Comparison of ENCODE assay signal across 19 cellular contexts in the genomic region with DNA sequence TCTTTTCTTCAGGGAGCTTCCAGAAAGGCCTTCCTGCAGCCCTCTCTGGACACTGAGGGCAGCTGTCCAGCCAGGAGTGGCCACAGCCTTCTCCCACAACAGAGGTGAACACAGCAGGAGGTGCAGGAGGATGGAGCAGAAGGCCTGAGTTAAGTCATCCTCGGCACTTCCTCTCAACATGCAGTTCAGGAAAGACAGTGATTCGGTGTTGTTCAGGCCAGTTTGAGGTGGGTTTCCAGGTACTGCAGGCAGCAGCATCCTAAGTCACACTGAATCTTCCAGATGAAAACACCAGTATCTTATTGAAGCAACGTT.
DNase-seq lines count a peak whose midpoint lies in the region; ATAC-seq and TF ChIP-seq lines count a peak whose summit lies in the region.
"Had no signal": no experiment of that assay in that cellular context is flagged by ENCODE, and none has a peak within 500 bp of the region (broad histone marks: within the 10 kb centered on the region; RNA-seq: fewer than 3 reads in every experiment).

No MANE protein-coding gene starts in this region.

- H3K9me3 Mint-ChIP-seq in WTC11 (no peaks in the 10 kb centered on the region), neural crest cell (no peaks in the 10 kb centered on the region)
- H3K9me3 Mint-ChIP-seq: CD14-positive monocyte had no signal

- H3K27me3 Mint-ChIP-seq in WTC11 (ENCODE audit: low read depth) (no peaks in the 10 kb centered on the region), neural crest cell (ENCODE audit: low read depth) (no peaks in the 10 kb centered on the region)

- H3K36me3 Mint-ChIP-seq in WTC11 (no peaks in the 10 kb centered on the region), neural crest cell (ENCODE audit: low read depth) (no peaks in the 10 kb centered on the region)
- H3K36me3 Mint-ChIP-seq: CD14-positive monocyte; CD4-positive, alpha-beta memory T cell had no signal

- no peak for ATAC-seq in WTC11
- no peak for ATAC-seq in GM21786 (IDR thresholded peaks at IDR 0.05; ENCODE audit: unreplicated experiment)
- ATAC-seq: GM12878, K562 had no signal

- H3K27me3 ChIP-seq in BLaER1, result no peaks in the 10 kb centered on the region
- H3K27me3 ChIP-seq: BE2C had no signal

- no peak overlapping the region for H3K4me3 ChIP-seq in BLaER1
- H3K4me3 ChIP-seq: GM12878, K562 had no signal

- peak overlapping the region; percentile 92 for H3K4me2 ChIP-seq in BLaER1

- H3K27ac Mint-ChIP-seq in WTC11 (peak overlapping the region; percentile 44; the same call in 1 of the 2 replicates), neural crest cell (ENCODE audit: unreplicated experiment) (peak overlapping the region; percentile 47)
- H3K27ac Mint-ChIP-seq: CD14-positive monocyte; CD4-positive, alpha-beta memory T cell; HFFc6 had no signal

- CTCF ChIA-PET in WTC11 (lab: Charles Lee), result no interaction called here
- CTCF ChIA-PET in HEK293T (lab: Yijun Ruan, JAX), result no interaction called here

- peaks cover 62% of the 10 kb centered on the region for H3K4me1 Mint-ChIP-seq in WTC11
- peaks cover 13% of the 10 kb centered on the region for H3K4me1 Mint-ChIP-seq in neural crest cell
- H3K4me1 Mint-ChIP-seq: CD14-positive monocyte; CD4-positive, alpha-beta memory T cell had no signal

- H3K4me3 Mint-ChIP-seq in WTC11 (no peak overlapping the region), neural crest cell (no peak overlapping the region)
- H3K4me3 Mint-ChIP-seq: CD14-positive monocyte; CD4-positive, alpha-beta memory T cell; HFFc6 had no signal

- H3K4me1 ChIP-seq in BLaER1, result peaks cover 79% of the 10 kb centered on the region

- H3K9me3 ChIP-seq in BLaER1, result no peaks in the 10 kb centered on the region
- H3K9me3 ChIP-seq: BE2C had no signal

- POLR2A ChIA-PET in WTC11 (lab: Charles Lee) (no interaction called here), HEK293T (lab: Yijun Ruan, JAX) (no interaction called here)

- no peak for DNase-seq in WTC11 (ENCODE audit: low spot score)
- no peak for DNase-seq in neural crest cell (ENCODE audit: low read depth, low spot score)
- DNase-seq in middle frontal gyrus (ENCODE audit: extremely low spot score, low spot score), result no peak
- no peak for DNase-seq in DMS153 treated with DMSO at 0.1 percent for 48 hours (lab: John Stamatoyannopoulos, UW; ENCODE audit: unreplicated experiment)
- DNase-seq in HEK293T (ENCODE audit: extremely low spot score), result no peak
- DNase-seq: 8988T; BE2C; CD4-positive, alpha-beta memory T cell; DMS153; DMS79 treated with DMSO at 0.1 percent for 48 hours; HCEC 1CT; HFFc6; IMR-90 had no signal

- no peaks in the 10 kb centered on the region for H3K36me3 ChIP-seq in BLaER1
- H3K36me3 ChIP-seq: BE2C had no signal

- no peak overlapping the region for H3K27ac ChIP-seq in BLaER1
- H3K27ac ChIP-seq in cingulate gyrus (ENCODE audit: low read depth, low read length), result peak overlapping the region; percentile 41

- H3K9ac ChIP-seq in BLaER1, result no peak overlapping the region

- no peaks in the 10 kb centered on the region for H4K20me1 ChIP-seq in BLaER1

- TF ChIP-seq CTCF in WTC11 (IDR thresholded peaks at IDR 0.05), result no peak
- no peak for TF ChIP-seq CTCF in neural crest cell (conservative IDR thresholded peaks at IDR 0.05)

TF ChIP-seq in WTC11, 78 proteins besides CTCF, POLR2A, EP300 and RAD21:
- TF ChIP-seq NFYB (CRISPR knock-in tag; conservative IDR thresholded peaks at IDR 0.05; ENCODE audit: low read depth), result no peak
TF ChIP-seq in WTC11: peak in this region for 0.

TF ChIP-seq in HEK293T, 16 proteins besides CTCF, POLR2A, EP300 and RAD21:
- TF ChIP-seq CTBP1 (IDR thresholded peaks at IDR 0.05; ENCODE audit: borderline replicate concordance) (no peak), FOXK2 (IDR thresholded peaks at IDR 0.05) (no peak), FOXM1 (IDR thresholded peaks at IDR 0.05; ENCODE audit: borderline replicate concordance) (no peak), NFRKB (IDR thresholded peaks at IDR 0.05) (no peak), ZNF384 (IDR thresholded peaks at IDR 0.05) (no peak), ARNT (IDR thresholded peaks at IDR 0.05) (no peak), TARDBP (IDR thresholded peaks at IDR 0.05) (no peak), BHLHE40 (IDR thresholded peaks at IDR 0.05; ENCODE audit: borderline replicate concordance) (no peak), FOXA1 (IDR thresholded peaks at IDR 0.05) (no peak), LEF1 (IDR thresholded peaks at IDR 0.05; ENCODE audit: borderline replicate concordance) (no peak), ELF4 (IDR thresholded peaks at IDR 0.05) (no peak), SUZ12 (IDR thresholded peaks at IDR 0.05) (no peak), L3MBTL2 (conservative IDR thresholded peaks at IDR 0.05) (no peak), SP1 (IDR thresholded peaks at IDR 0.05) (no peak), HDGF (IDR thresholded peaks at IDR 0.05; ENCODE audit: borderline replicate concordance) (no peak)
- TF ChIP-seq, protein P1, sequence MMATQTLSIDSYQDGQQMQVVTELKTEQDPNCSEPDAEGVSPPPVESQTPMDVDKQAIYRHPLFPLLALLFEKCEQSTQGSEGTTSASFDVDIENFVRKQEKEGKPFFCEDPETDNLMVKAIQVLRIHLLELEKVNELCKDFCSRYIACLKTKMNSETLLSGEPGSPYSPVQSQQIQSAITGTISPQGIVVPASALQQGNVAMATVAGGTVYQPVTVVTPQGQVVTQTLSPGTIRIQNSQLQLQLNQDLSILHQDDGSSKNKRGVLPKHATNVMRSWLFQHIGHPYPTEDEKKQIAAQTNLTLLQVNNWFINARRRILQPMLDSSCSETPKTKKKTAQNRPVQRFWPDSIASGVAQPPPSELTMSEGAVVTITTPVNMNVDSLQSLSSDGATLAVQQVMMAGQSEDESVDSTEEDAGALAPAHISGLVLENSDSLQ (IDR thresholded peaks at IDR 0.05), result no peak
